9 cellular contexts compared by ENCODE assay signal in genomic region chr18:24022141-24022540, GRCh38. TPM values are rescaled to one million over a fixed set of nuclear protein-coding genes. Genes with fewer than 3 reads are reported as not detected.
DNase-seq lines count a peak whose midpoint lies in the region; ATAC-seq and TF ChIP-seq lines count a peak whose summit lies in the region.
"Had no signal": no experiment of that assay in that cellular context is flagged by ENCODE, and none has a peak within 500 bp of the region (broad histone marks: within the 10 kb centered on the region; RNA-seq: fewer than 3 reads in every experiment).

No MANE protein-coding gene starts in this region.

- no peaks in the 10 kb centered on the region for H3K27me3 Mint-ChIP-seq in chondrocyte (ENCODE audit: low read depth)

- ATAC-seq in activated CD4-positive, CD25-positive, alpha-beta regulatory T cell treated with anti-CD3 and anti-CD28 coated beads, Interleukin-2, amount 50 U/mL, for 24 hours = no peak

- H3K27ac ChIP-seq in osteoblast (ENCODE audit: low read depth, low read length) = no peak overlapping the region

- no peaks in the 10 kb centered on the region for H3K9me3 ChIP-seq in Loucy (ENCODE audit: insufficient read depth, low read depth, low read length)
- H3K9me3 ChIP-seq in osteoblast (ENCODE audit: low read depth, low read length) = no peaks in the 10 kb centered on the region

- peaks cover 13% of the 10 kb centered on the region for H3K4me1 Mint-ChIP-seq in chondrocyte (ENCODE audit: low read depth)

- H3K36me3 ChIP-seq in Loucy (ENCODE audit: insufficient read depth, low read length) (peaks cover 6% of the 10 kb centered on the region; the same call in 1 of the 2 replicates), osteoblast (ENCODE audit: insufficient read depth, low read length) (no peaks in the 10 kb centered on the region)

- H3K4me2 ChIP-seq in Loucy (ENCODE audit: low read depth, low read length, poor library complexity, severe bottlenecking) (peak overlapping the region; percentile 96), osteoblast (ENCODE audit: insufficient read depth, low read length) (no peak overlapping the region)

- DNase-seq in Daoy (ENCODE audit: low read depth) (peak; percentile 23), astrocyte of the cerebellum (ENCODE audit: low read depth) (peak; percentile 36), osteoblast (ENCODE audit: insufficient read length, low spot score, missing footprints) (peak; percentile 84), chondrocyte (ENCODE audit: low spot score) (no peak), DMS79 (lab: John Stamatoyannopoulos, UW) (no peak)
- DNase-seq: activated effector memory CD4-positive, alpha-beta T cell treated with anti-CD3 and anti-CD28 coated beads, Interleukin-2, amount 50 U/mL, for 16 hours; NCI-H1105 had no signal

- H3K27ac Mint-ChIP-seq in chondrocyte (ENCODE audit: unreplicated experiment) = no peak overlapping the region

- TF ChIP-seq CTCF in Loucy (conservative IDR thresholded peaks at IDR 0.05; ENCODE audit: low read length) = no peak
- no peak for TF ChIP-seq CTCF in astrocyte of the cerebellum (IDR thresholded peaks at IDR 0.05; ENCODE audit: low read depth, low read length, missing control alignments)
- no peak for TF ChIP-seq CTCF in osteoblast (IDR thresholded peaks at IDR 0.05; ENCODE audit: extremely low read depth, low read depth, low read length)
- no peak for TF ChIP-seq CTCF in chondrocyte (IDR thresholded peaks at IDR 0.05)

- H3K27me3 ChIP-seq in Loucy (ENCODE audit: insufficient read depth, low read length, poor library complexity, severe bottlenecking) (no peaks in the 10 kb centered on the region), osteoblast (ENCODE audit: insufficient read depth, low read length) (no peaks in the 10 kb centered on the region)

- H3K79me2 ChIP-seq in Loucy (ENCODE audit: insufficient read depth, low read length) = peaks cover 91% of the 10 kb centered on the region
- H3K79me2 ChIP-seq in osteoblast (ENCODE audit: insufficient read depth, low read length) = peaks cover 76% of the 10 kb centered on the region

- in situ Hi-C loops in astrocyte of the cerebellum (cut with HindIII; ENCODE audit: low sequenced_read_pairs) = no loop called here

- H3K9ac ChIP-seq in Loucy (ENCODE audit: low read depth, low read length, poor library complexity, severe bottlenecking) = no peak overlapping the region

- no peak overlapping the region for H3K4me3 Mint-ChIP-seq in chondrocyte (ENCODE audit: unreplicated experiment)

- H3K4me3 ChIP-seq in Loucy (ENCODE audit: low read length, poor library complexity, severe bottlenecking) = no peak overlapping the region
- H3K4me3 ChIP-seq in astrocyte of the cerebellum (ENCODE audit: low read depth, low read length) = no peak overlapping the region
- no peak overlapping the region for H3K4me3 ChIP-seq in osteoblast (ENCODE audit: insufficient read depth, low read length)

- H2AFZ ChIP-seq in Loucy (ENCODE audit: low read length) = no peak overlapping the region
- H2AFZ ChIP-seq in osteoblast (ENCODE audit: low read length) = no peak overlapping the region

- H3K4me1 ChIP-seq in Loucy (ENCODE audit: insufficient read depth, low read length, poor library complexity, severe bottlenecking) (peaks cover 82% of the 10 kb centered on the region), osteoblast (ENCODE audit: insufficient read depth, low read length) (peaks cover 11% of the 10 kb centered on the region)

- H4K20me1 ChIP-seq in Loucy (ENCODE audit: insufficient read depth, low read length, poor library complexity, severe bottlenecking) (peaks cover 48% of the 10 kb centered on the region), osteoblast (ENCODE audit: insufficient read depth, low read length) (peaks cover 64% of the 10 kb centered on the region)

- no peaks in the 10 kb centered on the region for H3K36me3 Mint-ChIP-seq in chondrocyte (ENCODE audit: low read depth)

- H3K9me3 Mint-ChIP-seq in chondrocyte (ENCODE audit: low read depth) = no peaks in the 10 kb centered on the region

- peaks cover 10% of the 10 kb centered on the region; the same call in 1 of the 2 replicates for H3F3A ChIP-seq in Loucy (ENCODE audit: low read depth)

- no peaks in the 10 kb centered on the region for H3K9me2 ChIP-seq in Loucy (replicated peaks; ENCODE audit: low read depth, low read length)

RNA-seq across cellular contexts. Expression of gene TTC39C, which starts 7.6 kb away (rescaled TPM):
- total RNA-seq in Daoy (2014; rRNA removed; shearing (Covaris generic)) = 13.2 and 18.3 TPM in 2 replicates
- 42.7 and 50.7 TPM in 2 replicates for total RNA-seq in osteoblast
- total RNA-seq in chondrocyte = 6.6 to 11.2 TPM (median 10.4 TPM) in 3 replicates

Comparison
In these comparisons a context has a peak if more than half of its experiments do, and no peak if none do; other contexts are left out.
1. DNase-seq: peak in Daoy (single experiment), astrocyte of the cerebellum (single experiment) and osteoblast (single experiment); none in chondrocyte (single experiment) and DMS79 (single experiment).